Comparison of ENCODE assay signal across 10 cellular contexts in the genomic region with DNA sequence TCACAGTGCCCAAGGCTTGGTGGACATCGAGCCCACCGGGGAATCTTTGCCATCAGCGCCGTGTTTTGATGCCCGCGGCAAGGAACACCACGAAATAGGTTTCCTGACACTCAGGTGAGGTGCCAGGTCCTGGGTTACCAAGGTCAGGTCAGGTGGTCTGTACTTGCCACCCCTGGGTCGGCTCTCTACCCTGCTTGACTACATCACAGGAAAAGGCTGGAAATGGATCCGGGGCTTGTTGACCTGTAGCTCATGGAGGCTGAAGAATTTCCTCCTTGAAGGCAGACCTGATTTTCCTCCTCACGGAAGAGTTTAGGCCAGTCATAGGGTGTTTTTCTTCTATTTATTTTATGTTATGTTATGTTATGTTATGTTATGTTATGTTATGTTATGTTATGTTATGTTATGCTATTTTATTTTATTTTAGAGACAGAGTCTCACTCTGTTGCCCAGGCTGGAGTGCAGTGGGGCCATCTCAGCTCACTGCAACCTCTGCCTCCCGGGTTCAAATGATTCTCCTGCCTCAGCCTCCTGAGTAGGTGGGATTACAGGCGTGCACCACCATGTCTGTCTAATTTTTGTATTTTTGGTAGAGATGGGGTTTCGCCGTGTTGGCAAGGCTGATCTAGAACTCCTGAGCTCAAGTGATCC. TPM values are rescaled to one million over a fixed set of nuclear protein-coding genes. Genes with fewer than 3 reads are reported as not detected.
DNase-seq lines count a peak whose midpoint lies in the region; ATAC-seq and TF ChIP-seq lines count a peak whose summit lies in the region.
"Not testable (repeated sequence)": the region's sequence is repeated elsewhere in the genome, so short reads cannot be mapped to it uniquely, and the experiment has no call there.
"Had no signal": no experiment of that assay in that cellular context is flagged by ENCODE, and none has a peak within 500 bp of the region (broad histone marks: within the 10 kb centered on the region; RNA-seq: fewer than 3 reads in every experiment).

No MANE protein-coding gene starts in this region.

- intact Hi-C loops in right lobe of liver (cut with DNase I); upper lobe of right lung (cut with DNase I): not testable (repeated sequence)

- peak overlapping the region; percentile 95 for H3K27ac ChIP-seq in WERI-Rb-1
- not testable (repeated sequence) for H3K27ac ChIP-seq in brain microvascular endothelial cell
- peak overlapping the region in 2 of 3 donors; percentile 57 to 69 for H3K27ac ChIP-seq in right lobe of liver
- H3K27ac ChIP-seq in upper lobe of right lung: peak overlapping the region; percentile 81

- not testable (repeated sequence) for TF ChIP-seq POLR2A in right lobe of liver (IDR thresholded peaks at IDR 0.05)

- not testable (repeated sequence) for H3K9me3 ChIP-seq in WERI-Rb-1 (ENCODE audit: severe bottlenecking); right lobe of liver; upper lobe of right lung

- H3K4me1 ChIP-seq in right lobe of liver (peaks cover 0 to 21% (median 3%) of the 10 kb centered on the region in 4 donors), upper lobe of right lung (peaks cover 21% of the 10 kb centered on the region)

- ATAC-seq in right lobe of liver, upper lobe of right lung: not testable (repeated sequence)

- H3K4me3 ChIP-seq in GM08714 (ENCODE audit: low read length): peak overlapping the region; percentile 56; the same call in 1 of the 2 replicates
- H3K4me3 ChIP-seq in WERI-Rb-1 (ENCODE audit: low read depth, low read length): peak overlapping the region; percentile 91
- H3K4me3 ChIP-seq in brain microvascular endothelial cell (ENCODE audit: low read depth, low read length): peak overlapping the region; percentile 69
- H3K4me3 ChIP-seq in fibroblast of pulmonary artery (replicated peaks; ENCODE audit: low read depth, low read length): peak overlapping the region; percentile 68
- H3K4me3 ChIP-seq in right lobe of liver: peak overlapping the region; percentile 28 to 48 (median 38)
- peak overlapping the region; percentile 57 for H3K4me3 ChIP-seq in upper lobe of right lung

- 63% methylated on average over 6 of the region's 14 CpGs for WGBS in right lobe of liver (ENCODE audit: insufficient coverage, low coverage, low lambda C conversion rate, missing lambda C conversion rate)

- TF ChIP-seq CTCF in WERI-Rb-1 (IDR thresholded peaks at IDR 0.05; ENCODE audit: low read depth, low read length); brain microvascular endothelial cell (IDR thresholded peaks at IDR 0.05; ENCODE audit: low read depth, low read length, missing control alignments); fibroblast of pulmonary artery (IDR thresholded peaks at IDR 0.05; ENCODE audit: low read length, missing control alignments); right lobe of liver (IDR thresholded peaks at IDR 0.05); upper lobe of right lung (IDR thresholded peaks at IDR 0.05): not testable (repeated sequence)

- in situ Hi-C loops in brain microvascular endothelial cell (cut with HindIII; ENCODE audit: low pct_ligation_motif_present, low sequenced_read_pairs): not testable (repeated sequence)

- not testable (repeated sequence) for H3K36me3 ChIP-seq in WERI-Rb-1; brain microvascular endothelial cell (replicated peaks); right lobe of liver; upper lobe of right lung

- peak; percentile 10 for DNase-seq in NCI-H510A (lab: John Stamatoyannopoulos, UW)
- DNase-seq in WERI-Rb-1: peak; percentile 46
- not testable (repeated sequence) for DNase-seq in brain microvascular endothelial cell; fibroblast of pulmonary artery (ENCODE audit: low read depth); right lobe of liver; upper lobe of right lung
- peak; percentile 63 for DNase-seq in pons (ENCODE audit: low spot score)

- not testable (repeated sequence) for H3K27me3 ChIP-seq in WERI-Rb-1 (ENCODE audit: insufficient read depth, low read depth, severe bottlenecking); brain microvascular endothelial cell (replicated peaks); right lobe of liver; upper lobe of right lung

RNA-seq across cellular contexts. Expression of gene CDR2L, which starts 4.6 kb away (rescaled TPM):
- total RNA-seq in right lobe of liver (1 to 10 TPM in 4 of 6 experiments, under 1 TPM in 2; 0.64 to 2.3 (median 1.4) TPM), upper lobe of right lung (21.8 TPM)

RNA-seq across cellular contexts. Expression of gene HID1, which starts 10.2 kb away (rescaled TPM):
- 1 to 10 TPM; 3.5 to 6.6 (median 4.5) TPM for total RNA-seq in right lobe of liver
- total RNA-seq in upper lobe of right lung: 33.5 TPM

RNA-seq across cellular contexts. Expression of gene MRPL58, which starts 29.7 kb away (rescaled TPM):
- total RNA-seq in right lobe of liver (100 to 1,000 TPM in 1 of 6 experiments, 10 to 100 TPM in 5; 23.7 to 112 (median 28.1) TPM), upper lobe of right lung (21.6 TPM)

RNA-seq across cellular contexts. Expression of gene OTOP3, which starts 47.1 kb away (rescaled TPM):
- total RNA-seq in right lobe of liver (not detected), upper lobe of right lung (not detected)
- total RNA-seq: frontal cortex, NCI-H460 had no signal

RNA-seq across cellular contexts. Expression of gene OTOP2, which starts 58.7 kb away (rescaled TPM):
- total RNA-seq in right lobe of liver (not detected), upper lobe of right lung (not detected)
- total RNA-seq: frontal cortex, NCI-H460 had no signal

Comparison
In these comparisons a context has a peak if more than half of its experiments do, and no peak if none do; other contexts are left out.
1. H3K4me3 ChIP-seq: peak in every context shown above with its lines; median percentile 91 in WERI-Rb-1; 69 in brain microvascular endothelial cell; 68 in fibroblast of pulmonary artery; 57 in upper lobe of right lung; 56 in GM08714; 38 in right lobe of liver.